17 cellular contexts compared by ENCODE assay signal in the genomic region with DNA sequence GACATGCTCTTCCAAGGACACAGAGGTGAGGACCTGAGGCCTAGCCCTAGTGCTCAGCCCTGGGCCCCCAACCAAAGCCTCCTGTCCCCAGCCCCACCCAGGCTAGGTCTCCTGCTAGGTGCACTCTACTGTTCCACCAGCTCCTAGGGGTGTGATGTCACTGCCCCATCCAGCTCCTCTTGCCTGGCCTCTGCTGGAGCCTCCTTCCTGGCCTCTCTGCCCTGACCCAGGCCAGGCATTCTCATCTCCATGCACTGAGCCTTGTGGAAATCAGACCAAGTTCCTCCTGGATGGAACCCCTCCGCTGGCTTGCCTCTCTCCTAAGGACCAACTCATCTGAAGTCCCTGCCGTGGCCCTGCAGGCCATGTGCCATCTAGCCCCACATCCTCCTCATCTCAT.
DNase-seq lines count a peak whose midpoint lies in the region; FAIRE-seq and TF ChIP-seq lines count a peak whose summit lies in the region.
"Had no signal": no experiment of that assay in that cellular context is flagged by ENCODE, and none has a peak within 500 bp of the region (broad histone marks: within the 10 kb centered on the region; RNA-seq: fewer than 3 reads in every experiment).

No MANE protein-coding gene starts in this region.

- H3K9me3 ChIP-seq in H9 (ENCODE audit: control insufficient read depth, low read depth, low read length), result no peaks in the 10 kb centered on the region
- H3K9me3 ChIP-seq in kidney (ENCODE audit: control insufficient read depth in 1 of 2, low read length in 2 of 2), result no peaks in the 10 kb centered on the region
- H3K9me3 ChIP-seq in neuronal stem cell (replicated peaks in 1 of 2; ENCODE audit: control insufficient read depth in 2 of 2, insufficient read depth in 1 of 2, low read depth in 1 of 2, low read length in 2 of 2), result no peaks in the 10 kb centered on the region
- no peaks in the 10 kb centered on the region for H3K9me3 ChIP-seq in CD8-positive, alpha-beta memory T cell (ENCODE audit: low read length)
- H3K9me3 ChIP-seq: A549, BE2C had no signal

- POLR2A ChIA-PET in CD8-positive, alpha-beta memory T cell (lab: Charles Lee), result no interaction called here

- H3K79me1 ChIP-seq in H9 (ENCODE audit: insufficient read depth, low read depth, low read length, poor library complexity, severe bottlenecking) (no peaks in the 10 kb centered on the region), neuronal stem cell (ENCODE audit: low read depth, low read length) (no peaks in the 10 kb centered on the region)

- no peaks in the 10 kb centered on the region for H3K23me2 ChIP-seq in H9 (ENCODE audit: insufficient read length, low read depth, low read length, poor library complexity, severe bottlenecking)

- H4K91ac ChIP-seq in H9 (ENCODE audit: insufficient read length, low read depth, low read length) (no peak overlapping the region), neuronal stem cell (ENCODE audit: low read depth, low read length, poor library complexity) (no peak overlapping the region)

- H3K9ac ChIP-seq in H9 (ENCODE audit: extremely low read depth, insufficient read length, low read length) (no peak overlapping the region), kidney (ENCODE audit: low read length in 2 of 2) (no peak overlapping the region), neuronal stem cell (ENCODE audit: low read depth, low read length, poor library complexity) (no peak overlapping the region)
- H3K9ac ChIP-seq: GM23248 had no signal

- H3K4me3 ChIP-seq in kidney (ENCODE audit: low read length in 2 of 2), result no peak overlapping the region
- H3K4me3 ChIP-seq in neuronal stem cell (ENCODE audit: low read length in 2 of 2), result no peak overlapping the region
- H3K4me3 ChIP-seq in CD8-positive, alpha-beta memory T cell (ENCODE audit: low read length), result no peak overlapping the region
- H3K4me3 ChIP-seq: A549, GM23248 had no signal

- no peak overlapping the region for H4K5ac ChIP-seq in H9 (ENCODE audit: insufficient read length, low read depth, low read length)

- H3K27ac ChIP-seq in H9 (ENCODE audit: insufficient read length, low read depth, low read length) (no peak overlapping the region), kidney (ENCODE audit: low read depth in 2 of 2, low read length in 2 of 2) (no peak overlapping the region), neuronal stem cell (replicated peaks; ENCODE audit: low read length) (no peak overlapping the region)
- H3K27ac ChIP-seq in CD8-positive, alpha-beta memory T cell (ENCODE audit: low read depth, low read length), result no peak overlapping the region
- H3K27ac ChIP-seq: A549, C4-2B, GM23248 had no signal

- H2AFZ ChIP-seq in H9 (ENCODE audit: low read length) (no peak overlapping the region), neuronal stem cell (ENCODE audit: low read length) (no peak overlapping the region)
- H2AFZ ChIP-seq: GM23248 had no signal

- no peak overlapping the region for H3K18ac ChIP-seq in H9 (ENCODE audit: insufficient read length, low read depth, low read length)
- H3K18ac ChIP-seq in neuronal stem cell (ENCODE audit: low read length), result peak overlapping the region; percentile 57

- H3K36me3 Mint-ChIP-seq in H9 (ENCODE audit: insufficient read depth in 1 of 3, low read depth in 3 of 3) (no peaks in the 10 kb centered on the region), HFFc6 (ENCODE audit: low read depth) (no peaks in the 10 kb centered on the region)
- H3K36me3 Mint-ChIP-seq in CD8-positive, alpha-beta memory T cell, result no peaks in the 10 kb centered on the region
- H3K36me3 Mint-ChIP-seq: CD4-positive, alpha-beta memory T cell had no signal

- H3K56ac ChIP-seq in H9 (ENCODE audit: insufficient read length, low read depth, low read length), result no peak overlapping the region

- H3K23ac ChIP-seq in H9 (ENCODE audit: insufficient read length, low read depth, low read length) (no peak overlapping the region), neuronal stem cell (ENCODE audit: low read depth, low read length, poor library complexity) (peak overlapping the region; percentile 13)

- no peak for TF ChIP-seq CTCF in H9 (conservative IDR thresholded peaks at IDR 0.05)
- TF ChIP-seq CTCF in HFFc6 (IDR thresholded peaks at IDR 0.05), result no peak
- TF ChIP-seq CTCF in kidney (IDR thresholded peaks at IDR 0.05; ENCODE audit: borderline replicate concordance, extremely low read depth, insufficient read depth), result no peak

- FAIRE-seq in kidney (lab: Jason Lieb, UNC), result no peak
- FAIRE-seq: A549, D721Med, H54 had no signal

- H2BK20ac ChIP-seq in H9 (ENCODE audit: low read depth, low read length, poor library complexity, severe bottlenecking), result no peak overlapping the region

- H3K4me3 Mint-ChIP-seq in H9 (no peak overlapping the region), HFFc6 (no peak overlapping the region)
- no peak overlapping the region for H3K4me3 Mint-ChIP-seq in CD8-positive, alpha-beta memory T cell
- H3K4me3 Mint-ChIP-seq: CD4-positive, alpha-beta memory T cell had no signal

- H2BK5ac ChIP-seq in H9 (ENCODE audit: insufficient read length, low read length) (no peak overlapping the region), neuronal stem cell (ENCODE audit: low read length) (peak overlapping the region; percentile 18)

- H3K4me2 ChIP-seq in H9 (ENCODE audit: insufficient read depth, insufficient read length, low read length), result no peak overlapping the region
- H3K4me2 ChIP-seq in neuronal stem cell (ENCODE audit: insufficient read depth, low read length, poor library complexity, severe bottlenecking), result no peak overlapping the region
- H3K4me2 ChIP-seq: A549 had no signal

- WGBS in H9 (ENCODE audit: extremely low coverage, insufficient read length, low lambda C conversion rate), result no CpG with 5 or more reads among the region's 2 CpGs
- no CpG with 5 or more reads among the region's 2 CpGs for WGBS in neuronal stem cell (ENCODE audit: extremely low coverage in 2 of 2, insufficient read length in 2 of 2, insufficient replicate concordance in 1 of 2), 2 donors

- H3K36me3 ChIP-seq in kidney (ENCODE audit: control insufficient read depth in 1 of 2, insufficient read depth in 2 of 2, low read length in 2 of 2) (no peaks in the 10 kb centered on the region), neuronal stem cell (replicated peaks in 1 of 2; ENCODE audit: control insufficient read depth in 2 of 2, insufficient read depth in 2 of 2, low read length in 2 of 2) (no peaks in the 10 kb centered on the region)
- no peaks in the 10 kb centered on the region for H3K36me3 ChIP-seq in CD8-positive, alpha-beta memory T cell (ENCODE audit: insufficient read depth, low read length)
- H3K36me3 ChIP-seq: BE2C had no signal

- H2BK15ac ChIP-seq in H9 (ENCODE audit: low read depth, low read length) (no peak overlapping the region), neuronal stem cell (ENCODE audit: low read length) (no peak overlapping the region)

- no peak overlapping the region for H3T11ph ChIP-seq in H9 (ENCODE audit: low read length)

- H2BK12ac ChIP-seq in H9 (ENCODE audit: insufficient read length, low read depth, low read length) (no peak overlapping the region), neuronal stem cell (ENCODE audit: low read length) (no peak overlapping the region)

- H3K79me2 ChIP-seq in H9 (ENCODE audit: insufficient read depth, low read length), result no peaks in the 10 kb centered on the region

- H4K20me1 ChIP-seq in H9 (ENCODE audit: control insufficient read depth, insufficient read depth, insufficient read length), result no peaks in the 10 kb centered on the region

- H3K4me1 Mint-ChIP-seq in H9 (peaks cover 0 to 3% of the 10 kb centered on the region in 2 experiments; a peak in 1 of 4 replicates), HFFc6 (ENCODE audit: low read depth) (peaks cover 16% of the 10 kb centered on the region)
- H3K4me1 Mint-ChIP-seq in CD8-positive, alpha-beta memory T cell, result no peaks in the 10 kb centered on the region
- H3K4me1 Mint-ChIP-seq: CD4-positive, alpha-beta memory T cell had no signal

- H3K27me3 ChIP-seq in H9 (ENCODE audit: insufficient read depth, low read length) (no peaks in the 10 kb centered on the region), neuronal stem cell (ENCODE audit: control insufficient read depth in 3 of 3, insufficient read depth in 3 of 3, low read depth in 1 of 3, low read length in 3 of 3) (peaks cover 0 to 62% (median 0%) of the 10 kb centered on the region in 3 experiments)
- H3K27me3 ChIP-seq in CD8-positive, alpha-beta memory T cell (ENCODE audit: insufficient read depth, low read length, poor library complexity, severe bottlenecking), result no peaks in the 10 kb centered on the region
- H3K27me3 ChIP-seq: BE2C had no signal

- no peak for DNase-seq in H9
- no peak for DNase-seq in HFFc6
- peak; percentile 32 for DNase-seq in kidney
- DNase-seq in neuronal stem cell (ENCODE audit: low spot score), result no peak
- DNase-seq in amniotic stem cell (lab: John Stamatoyannopoulos, UW), result no peak
- no peak for DNase-seq in CD8-positive, alpha-beta memory T cell
- DNase-seq in stimulated activated CD4-positive, alpha-beta T cell treated with anti-CD3 and anti-CD28 coated beads, Interleukin-4, amount 100 ng/mL, for 1 hour, result no peak
- DNase-seq in DMS114 treated with DMSO at 0.1 percent for 48 hours (lab: John Stamatoyannopoulos, UW; ENCODE audit: unreplicated experiment), result no peak
- DNase-seq: BE2C; CD4-positive, alpha-beta memory T cell; COR-L47; GM23248; IMR-90 had no signal

- H3K14ac ChIP-seq in H9 (ENCODE audit: insufficient read depth, low read length), result peak overlapping the region; percentile 26; the same call in 1 of the 2 replicates
- H3K14ac ChIP-seq in neuronal stem cell (ENCODE audit: low read length), result no peak overlapping the region

- H3K9me3 Mint-ChIP-seq in H9 (no peaks in the 10 kb centered on the region; a peak in 1 of 5 replicates), HFFc6 (no peaks in the 10 kb centered on the region)
- H3K9me3 Mint-ChIP-seq in CD8-positive, alpha-beta memory T cell, result no peaks in the 10 kb centered on the region
- H3K9me3 Mint-ChIP-seq: CD4-positive, alpha-beta memory T cell had no signal

- H3K4ac ChIP-seq in H9 (ENCODE audit: low read depth, low read length) (no peak overlapping the region), neuronal stem cell (ENCODE audit: low read length) (no peak overlapping the region)

- intact Hi-C loops in kidney (cut with DNase I), result no loop called here

- H2BK120ac ChIP-seq in H9 (ENCODE audit: low read depth, low read length, poor library complexity, severe bottlenecking), result no peak overlapping the region
- H2BK120ac ChIP-seq in neuronal stem cell (ENCODE audit: low read depth, low read length), result no peak overlapping the region

- H4K8ac ChIP-seq in H9 (replicated peaks; ENCODE audit: insufficient read length, low read depth, low read length) (no peak overlapping the region), neuronal stem cell (ENCODE audit: low read depth, low read length) (no peak overlapping the region)

- CTCF ChIA-PET in CD8-positive, alpha-beta memory T cell (lab: Charles Lee), result no interaction called here

- H3K4me1 ChIP-seq in H9 (ENCODE audit: insufficient read depth, low read length), result no peaks in the 10 kb centered on the region
- no peaks in the 10 kb centered on the region for H3K4me1 ChIP-seq in kidney (ENCODE audit: control insufficient read depth in 1 of 2, insufficient read depth in 1 of 2, low read depth in 1 of 2, low read length in 2 of 2)
- peaks cover 0 to 4% of the 10 kb centered on the region in 2 donors for H3K4me1 ChIP-seq in neuronal stem cell (ENCODE audit: control insufficient read depth in 2 of 2, insufficient read depth in 1 of 2, low read depth in 1 of 2, low read length in 2 of 2)
- H3K4me1 ChIP-seq in CD8-positive, alpha-beta memory T cell (ENCODE audit: insufficient read depth, low read length), result no peaks in the 10 kb centered on the region
- H3K4me1 ChIP-seq: A549, BE2C had no signal

- H2AK5ac ChIP-seq in H9 (ENCODE audit: insufficient read length, low read length) (no peak overlapping the region), neuronal stem cell (ENCODE audit: low read depth, low read length) (peak overlapping the region; percentile 77)

- H3K27ac Mint-ChIP-seq in H9 (peak overlapping the region in 1 of 3 experiments; percentile 74; a peak in 2 of 7 replicates), HFFc6 (peak overlapping the region; percentile 1; the same call in 1 of the 2 replicates)
- H3K27ac Mint-ChIP-seq in CD8-positive, alpha-beta memory T cell, result no peak overlapping the region
- H3K27ac Mint-ChIP-seq: CD4-positive, alpha-beta memory T cell had no signal

- H3K27me3 Mint-ChIP-seq in H9 (ENCODE audit: low read depth), result peaks cover 95% of the 10 kb centered on the region
- H3K27me3 Mint-ChIP-seq in HFFc6 (ENCODE audit: insufficient read depth), result peaks cover 19% of the 10 kb centered on the region
- peaks cover 3 to 9% of the 10 kb centered on the region in 2 donors for H3K27me3 Mint-ChIP-seq in CD8-positive, alpha-beta memory T cell
